In the genomic region with DNA sequence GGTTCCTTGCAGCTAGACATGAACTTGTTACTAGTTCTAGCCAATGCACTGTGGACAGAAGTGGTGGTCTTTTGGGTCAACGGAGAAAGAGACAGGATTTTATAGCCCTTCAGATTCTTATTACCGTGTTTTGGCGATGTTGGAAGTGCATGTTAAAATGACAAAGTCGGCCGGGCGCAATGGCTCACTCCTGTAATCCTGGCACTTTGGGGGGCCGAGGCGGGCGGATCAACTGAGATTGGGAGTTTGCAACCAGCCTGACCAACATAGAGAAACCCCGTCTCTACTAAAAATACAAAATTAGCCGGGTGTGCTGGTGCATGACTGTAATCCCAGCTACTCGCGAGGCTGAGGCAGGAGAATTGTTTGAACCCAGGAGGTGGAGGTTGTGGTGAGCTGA, we compare ENCODE assay signal across 26 cellular contexts.
"Had no signal": no experiment of that assay in that cellular context is flagged by ENCODE, and none has a peak within 500 bp of the region (broad histone marks: within the 10 kb centered on the region; RNA-seq: fewer than 3 reads in every experiment).

No MANE protein-coding gene starts in this region.

- H3K27ac ChIP-seq: stomach, suprapubic skin, testis, thoracic aorta, thyroid gland, tibial artery, tibial nerve, transverse colon, upper lobe of left lung, upper lobe of right lung, uterus, vagina had no signal

- H3K9me3 ChIP-seq: stomach, suprapubic skin, testis, thoracic aorta, thyroid gland, tibial artery, tibial nerve, transverse colon, upper lobe of left lung, upper lobe of right lung, uterus, vagina had no signal

- H3K27me3 ChIP-seq: stomach, suprapubic skin, testis, thyroid gland, tibial artery, tibial nerve, transverse colon, upper lobe of left lung, upper lobe of right lung, uterus, vagina had no signal

- H3K4me3 ChIP-seq: stomach, suprapubic skin, testis, thoracic aorta, thyroid gland, tibial artery, tibial nerve, transverse colon, upper lobe of left lung, upper lobe of right lung, uterus, vagina had no signal

- DNase-seq: stimulated activated CD4-positive, alpha-beta T cell treated with anti-CD3 and anti-CD28 coated beads, Interleukin-2, amount 100 ng/mL, for 48 hours; stimulated activated CD4-positive, alpha-beta T cell treated with anti-CD3 and anti-CD28 coated beads, Interleukin-4, amount 100 ng/mL, for 1 hour; stimulated activated CD4-positive, alpha-beta T cell treated with anti-CD3 and anti-CD28 coated beads, Interleukin-4, amount 100 ng/mL, for 24 hours; stimulated activated CD4-positive, alpha-beta T cell treated with anti-CD3 and anti-CD28 coated beads, Interleukin-4, amount 100 ng/mL, for 4 hours; stimulated activated CD8-positive, alpha-beta memory T cell treated with anti-CD3 and anti-CD28 coated beads, Interleukin-4, amount 100 ng/mL, for 48 hours; stimulated activated naive B cell treated with anti-CD40 and anti-IgM and Interleukin-4, amounts not matched to agents 10 μg/mL and 1 μg/mL and 100 μg/mL, for 72 hours; stimulated activated naive CD4-positive, alpha-beta T cell; stimulated activated naive CD4-positive, alpha-beta T cell treated with Interleukin-2 at 50 U/mL for 16 hours; stimulated activated naive CD8-positive, alpha-beta T cell treated with anti-CD3 and anti-CD28 coated beads, Interleukin-15, amount 100 ng/mL, for 72 hours; stimulated activated naive CD8-positive, alpha-beta T cell treated with anti-CD3 and anti-CD28 coated beads, Interleukin-15, Interleukin-2, amounts not matched to agents 100 U/mL and 50 U/mL, for 24 hours; stomach; substantia nigra; testis; thyroid gland; tibial artery; transverse colon; trophoblast cell; upper lobe of left lung; upper lobe of right lung; uterus had no signal

- ATAC-seq: stimulated activated effector memory CD8-positive, alpha-beta T cell treated with anti-CD3 and anti-CD28 coated beads, Interleukin-12 subunit alpha, Interleukin-12 subunit beta, amount 100 ng/mL, for 72 hours; stimulated activated memory B cell treated with anti-CD40 and anti-IgM and Interleukin-4, amounts not matched to agents 10 μg/mL and 1 μg/mL and 100 μg/mL, for 72 hours; stimulated activated naive B cell treated with anti-CD40 and anti-IgM and Interleukin-4, amounts not matched to agents 10 μg/mL and 1 μg/mL and 100 μg/mL, for 72 hours; stimulated activated naive CD8-positive, alpha-beta T cell treated with anti-CD3 and anti-CD28 coated beads, Interleukin-15, amount 100 ng/mL, for 72 hours; stimulated activated naive CD8-positive, alpha-beta T cell treated with anti-CD3 and anti-CD28 coated beads, Interleukin-15, Interleukin-2, amounts not matched to agents 100 U/mL and 50 U/mL, for 24 hours; upper lobe of right lung had no signal

- H3K36me3 ChIP-seq: stomach, suprapubic skin, thoracic aorta, thyroid gland, tibial artery, tibial nerve, transverse colon, upper lobe of left lung, upper lobe of right lung, uterus, vagina had no signal

- H3K4me1 ChIP-seq: suprapubic skin, testis, thyroid gland, tibial artery, tibial nerve, transverse colon, upper lobe of left lung, upper lobe of right lung, uterus, vagina had no signal
